In genomic region chr1:2438641-2439040, GRCh38 we compare ENCODE assay signal across 24 cellular contexts. TPM values are rescaled to one million over a fixed set of nuclear protein-coding genes. Genes with fewer than 3 reads are reported as not detected.
DNase-seq lines count a peak whose midpoint lies in the region; TF ChIP-seq lines count a peak whose summit lies in the region.
"Had no signal": no experiment of that assay in that cellular context is flagged by ENCODE, and none has a peak within 500 bp of the region (broad histone marks: within the 10 kb centered on the region; RNA-seq: fewer than 3 reads in every experiment).

No MANE protein-coding gene starts in this region.

- CTCF ChIA-PET in RWPE1 (lab: Yijun Ruan, JAX): no interaction called here

- H3K36me3 ChIP-seq in neuronal stem cell (replicated peaks in 1 of 2; ENCODE audit: control insufficient read depth in 2 of 2, insufficient read depth in 2 of 2, low read length in 2 of 2) (no peaks in the 10 kb centered on the region), hepatocyte (replicated peaks; ENCODE audit: insufficient read depth, low read depth) (no peaks in the 10 kb centered on the region)

- H3K79me1 ChIP-seq in neuronal stem cell (ENCODE audit: low read depth, low read length): peaks cover 4% of the 10 kb centered on the region

- H3K23ac ChIP-seq in neuronal stem cell (ENCODE audit: low read depth, low read length, poor library complexity): peak overlapping the region; percentile 89

- H3K27me3 ChIP-seq in neuronal stem cell (ENCODE audit: control insufficient read depth in 3 of 3, insufficient read depth in 3 of 3, low read depth in 1 of 3, low read length in 3 of 3): peaks cover 0 to 78% (median 10%) of the 10 kb centered on the region in 3 experiments
- peaks cover 21% of the 10 kb centered on the region for H3K27me3 ChIP-seq in hepatocyte

- no peaks in the 10 kb centered on the region for H4K20me1 ChIP-seq in hepatocyte (ENCODE audit: insufficient read depth, poor library complexity, severe bottlenecking)

- H2AK5ac ChIP-seq in neuronal stem cell (ENCODE audit: low read depth, low read length): peak overlapping the region; percentile 97

- H3K4me2 ChIP-seq in neuronal stem cell (ENCODE audit: insufficient read depth, low read length, poor library complexity, severe bottlenecking): no peak overlapping the region
- no peak overlapping the region for H3K4me2 ChIP-seq in hepatocyte
- H3K4me2 ChIP-seq: A549 had no signal

- H2BK15ac ChIP-seq in neuronal stem cell (ENCODE audit: low read length): peak overlapping the region; percentile 92

- H3K27ac ChIP-seq in C4-2B: peak overlapping the region; percentile 91
- H3K27ac ChIP-seq in RWPE1: peak overlapping the region; percentile 51
- H3K27ac ChIP-seq in neuronal stem cell (replicated peaks; ENCODE audit: low read length): no peak overlapping the region
- no peak overlapping the region for H3K27ac ChIP-seq in hepatocyte
- H3K27ac ChIP-seq: 22Rv1, A549 had no signal

- H3K79me2 ChIP-seq in hepatocyte: no peaks in the 10 kb centered on the region

- H3K9me3 ChIP-seq in neuronal stem cell (replicated peaks in 1 of 2; ENCODE audit: control insufficient read depth in 2 of 2, insufficient read depth in 1 of 2, low read depth in 1 of 2, low read length in 2 of 2) (no peaks in the 10 kb centered on the region), hepatocyte (ENCODE audit: low read depth) (no peaks in the 10 kb centered on the region)
- H3K9me3 ChIP-seq: A549 had no signal

- peak overlapping the region; percentile 56 for H3K14ac ChIP-seq in neuronal stem cell (ENCODE audit: low read length)

- H2BK5ac ChIP-seq in neuronal stem cell (ENCODE audit: low read length): peak overlapping the region; percentile 82

- no peak overlapping the region for H3K4me3 ChIP-seq in neuronal stem cell (ENCODE audit: low read length in 2 of 2)
- H3K4me3 ChIP-seq in hepatocyte: no peak overlapping the region
- H3K4me3 ChIP-seq: A549, GM12878 had no signal

- H3K9me2 ChIP-seq in hepatocyte (replicated peaks; ENCODE audit: insufficient read depth): no peaks in the 10 kb centered on the region

- DNase-seq in NCI-H2171 treated with DMSO at 0.1 percent for 48 hours (lab: John Stamatoyannopoulos, UW) (peak; percentile 44), NCI-H2171 (lab: John Stamatoyannopoulos, UW) (no peak), RWPE1 (ENCODE audit: low spot score) (no peak), neuronal stem cell (ENCODE audit: low spot score) (no peak), hepatocyte (ENCODE audit: low spot score) (no peak), germinal center (ENCODE audit: low spot score) (no peak), activated gamma-delta T cell (lab: John Stamatoyannopoulos, UW) (no peak)
- DNase-seq: AML-193; CD4-positive, alpha-beta memory T cell; CD4-positive, CD25-positive, alpha-beta regulatory T cell; CD8-positive, alpha-beta memory T cell; COR-L47; DMS53; DMS79; DND-41; EL; GDM1 had no signal

- peak overlapping the region; percentile 14 for H2BK12ac ChIP-seq in neuronal stem cell (ENCODE audit: low read length)

- H4K91ac ChIP-seq in neuronal stem cell (ENCODE audit: low read depth, low read length, poor library complexity): no peak overlapping the region

- no CpG with 5 or more reads among the region's 14 CpGs for WGBS in neuronal stem cell (ENCODE audit: extremely low coverage in 2 of 2, insufficient read length in 2 of 2, insufficient replicate concordance in 1 of 2), 2 donors
- WGBS in hepatocyte (ENCODE audit: low lambda C conversion rate, missing lambda C conversion rate): 89% methylated on average over 14 of the region's 14 CpGs

- no peak for TF ChIP-seq CTCF in C4-2B (conservative IDR thresholded peaks at IDR 0.05)
- no peak for TF ChIP-seq CTCF in RWPE1 (conservative IDR thresholded peaks at IDR 0.05; ENCODE audit: low read depth)
- no peak for TF ChIP-seq CTCF in hepatocyte (IDR thresholded peaks at IDR 0.05; ENCODE audit: poor library complexity)

- peak overlapping the region; percentile 96 for H2BK120ac ChIP-seq in neuronal stem cell (ENCODE audit: low read depth, low read length)

- no peak overlapping the region for H3K4ac ChIP-seq in neuronal stem cell (ENCODE audit: low read length)

- POLR2A ChIA-PET in RWPE1 (lab: Yijun Ruan, JAX; ENCODE audit: low non-redundant PET): no interaction called here

- peak overlapping the region; percentile 23 for H4K8ac ChIP-seq in neuronal stem cell (ENCODE audit: low read depth, low read length)

- peaks cover 3 to 5% of the 10 kb centered on the region in 2 donors for H3K4me1 ChIP-seq in neuronal stem cell (ENCODE audit: control insufficient read depth in 2 of 2, insufficient read depth in 1 of 2, low read depth in 1 of 2, low read length in 2 of 2)
- H3K4me1 ChIP-seq in hepatocyte (ENCODE audit: insufficient read depth): no peaks in the 10 kb centered on the region

- peak overlapping the region; percentile 44 for H3K9ac ChIP-seq in neuronal stem cell (ENCODE audit: low read depth, low read length, poor library complexity)

- H2AFZ ChIP-seq in neuronal stem cell (ENCODE audit: low read length) (no peak overlapping the region), hepatocyte (no peak overlapping the region)

- H3K18ac ChIP-seq in neuronal stem cell (ENCODE audit: low read length): peak overlapping the region; percentile 80

RNA-seq across cellular contexts. Expression of gene PEX10, which starts 26.3 kb away (rescaled TPM):
- polyA plus RNA-seq in neuronal stem cell (2013, experiment 1 of 2): 12.4 TPM
- 12.5 TPM for polyA plus RNA-seq in neuronal stem cell (2013, experiment 2 of 2)
- 25.5 and 31.6 TPM in 2 replicates for total RNA-seq in hepatocyte
- 24.7 and 25.9 TPM in 2 replicates for polyA plus RNA-seq in hepatocyte

RNA-seq across cellular contexts. Expression of gene PLCH2, which starts 37.4 kb away (rescaled TPM):
- polyA plus RNA-seq in neuronal stem cell (2013, experiment 1 of 2): 4.2 TPM
- polyA plus RNA-seq in neuronal stem cell (2013, experiment 2 of 2): 4.0 TPM
- total RNA-seq in hepatocyte: 0.48 and 1.3 TPM in 2 replicates
- 1.9 and 3.4 TPM in 2 replicates for polyA plus RNA-seq in hepatocyte
- total RNA-seq: A172, Daoy had no signal
- polyA plus RNA-seq: CD14-positive monocyte had no signal

RNA-seq across cellular contexts. Expression of gene RER1, which starts 47.0 kb away (rescaled TPM):
- 63.2 TPM for polyA plus RNA-seq in neuronal stem cell (2013, experiment 1 of 2)
- polyA plus RNA-seq in neuronal stem cell (2013, experiment 2 of 2): 64.3 TPM
- total RNA-seq in hepatocyte: 89.5 and 123 TPM in 2 replicates
- 227 and 237 TPM in 2 replicates for polyA plus RNA-seq in hepatocyte

RNA-seq across cellular contexts. Expression of gene MORN1, which starts 47.3 kb away (rescaled TPM):
- 7.1 TPM for polyA plus RNA-seq in neuronal stem cell (2013, experiment 1 of 2)
- 7.9 TPM for polyA plus RNA-seq in neuronal stem cell (2013, experiment 2 of 2)
- total RNA-seq in hepatocyte: 4.0 and 9.4 TPM in 2 replicates
- 4.5 and 7.8 TPM in 2 replicates for polyA plus RNA-seq in hepatocyte

Comparison
In these comparisons a context has a peak if more than half of its experiments do, and no peak if none do; other contexts are left out.
1. H3K27ac ChIP-seq: peak in C4-2B (single experiment) and RWPE1 (single experiment); none in neuronal stem cell (single experiment) and hepatocyte (single experiment).